ENCODE assay signal across 30 cellular contexts in genomic region chr19:15911599-15912237, GRCh38. TPM values are rescaled to one million over a fixed set of nuclear protein-coding genes. Genes with fewer than 3 reads are reported as not detected.
DNase-seq lines count a peak whose midpoint lies in the region; ATAC-seq and TF ChIP-seq lines count a peak whose summit lies in the region.
"Had no signal": no experiment of that assay in that cellular context is flagged by ENCODE, and none has a peak within 500 bp of the region (broad histone marks: within the 10 kb centered on the region; RNA-seq: fewer than 3 reads in every experiment).

No MANE protein-coding gene starts in this region.

- H3K9ac ChIP-seq in ES-I3 (ENCODE audit: low read depth, low read length) (peak overlapping the region; percentile 65), neuronal stem cell (ENCODE audit: low read depth, low read length, poor library complexity) (no peak overlapping the region)
- H3K9ac ChIP-seq: neural progenitor cell had no signal

- H3K4me1 Mint-ChIP-seq in nephron progenitor cell: no peaks in the 10 kb centered on the region
- H3K4me1 Mint-ChIP-seq: neural progenitor cell had no signal

- no peaks in the 10 kb centered on the region for H3K36me3 Mint-ChIP-seq in nephron progenitor cell (ENCODE audit: low read depth)
- H3K36me3 Mint-ChIP-seq: neural progenitor cell; stimulated activated effector memory CD8-positive, alpha-beta T cell treated with anti-CD3 and anti-CD28 coated beads, Interleukin-12 subunit alpha, Interleukin-12 subunit beta, amount 100 ng/mL, for 72 hours had no signal

- no peak overlapping the region for H3K4ac ChIP-seq in neuronal stem cell (ENCODE audit: low read length)

- TF ChIP-seq CTCF in esophagus muscularis mucosa (IDR thresholded peaks at IDR 0.05): no peak
- no peak for TF ChIP-seq CTCF in nephron progenitor cell (IDR thresholded peaks at IDR 0.05)

- TF ChIP-seq POLR2A in esophagus muscularis mucosa (IDR thresholded peaks at IDR 0.05; ENCODE audit: low read depth): no peak

- no peak overlapping the region for H2BK120ac ChIP-seq in neuronal stem cell (ENCODE audit: low read depth, low read length)

- H3K27me3 Mint-ChIP-seq in nephron progenitor cell (ENCODE audit: low read depth, poor library complexity): no peaks in the 10 kb centered on the region

- H3K4me3 ChIP-seq in esophagus muscularis mucosa (no peak overlapping the region), neuronal stem cell (ENCODE audit: low read length in 2 of 2) (no peak overlapping the region)
- H3K4me3 ChIP-seq: gastroesophageal sphincter, K562, neural progenitor cell, thyroid gland had no signal

- H3K79me1 ChIP-seq in neuronal stem cell (ENCODE audit: low read depth, low read length): no peaks in the 10 kb centered on the region

- H3K27me3 ChIP-seq in esophagus muscularis mucosa (peaks cover 0 to 60% (median 26%) of the 10 kb centered on the region in 4 donors), neuronal stem cell (ENCODE audit: control insufficient read depth in 3 of 3, insufficient read depth in 3 of 3, low read depth in 1 of 3, low read length in 3 of 3) (peaks cover 0 to 8% (median 0%) of the 10 kb centered on the region in 3 experiments)
- H3K27me3 ChIP-seq: neural progenitor cell had no signal

- H3K4me3 Mint-ChIP-seq in nephron progenitor cell: no peak overlapping the region
- H3K4me3 Mint-ChIP-seq: neural progenitor cell; stimulated activated effector memory CD8-positive, alpha-beta T cell treated with anti-CD3 and anti-CD28 coated beads, Interleukin-12 subunit alpha, Interleukin-12 subunit beta, amount 100 ng/mL, for 72 hours had no signal

- under 1% methylated on average over 39 of the region's 44 CpGs for WGBS in esophagus muscularis mucosa
- no CpG with 5 or more reads among the region's 44 CpGs for WGBS in neuronal stem cell (ENCODE audit: extremely low coverage in 2 of 2, insufficient read length in 2 of 2, insufficient replicate concordance in 1 of 2), 2 donors

- H3K14ac ChIP-seq in neuronal stem cell (ENCODE audit: low read length): no peak overlapping the region

- H3K4me1 ChIP-seq in ES-I3 (ENCODE audit: insufficient read depth, low read length) (no peaks in the 10 kb centered on the region), esophagus muscularis mucosa (peaks cover 0 to 5% (median 4%) of the 10 kb centered on the region in 4 donors), neuronal stem cell (ENCODE audit: control insufficient read depth in 2 of 2, insufficient read depth in 1 of 2, low read depth in 1 of 2, low read length in 2 of 2) (no peaks in the 10 kb centered on the region)
- H3K4me1 ChIP-seq: esophagus squamous epithelium, neural progenitor cell, thyroid gland had no signal

- no peak overlapping the region for H3K18ac ChIP-seq in neuronal stem cell (ENCODE audit: low read length)

- H2AK5ac ChIP-seq in neuronal stem cell (ENCODE audit: low read depth, low read length): no peak overlapping the region

- H3K23ac ChIP-seq in neuronal stem cell (ENCODE audit: low read depth, low read length, poor library complexity): no peak overlapping the region

- TF ChIP-seq EP300 in esophagus muscularis mucosa (IDR thresholded peaks at IDR 0.05): no peak

- H3K27ac Mint-ChIP-seq in nephron progenitor cell: no peak overlapping the region
- H3K27ac Mint-ChIP-seq: neural progenitor cell; stimulated activated effector memory CD8-positive, alpha-beta T cell treated with anti-CD3 and anti-CD28 coated beads, Interleukin-12 subunit alpha, Interleukin-12 subunit beta, amount 100 ng/mL, for 72 hours had no signal

- H3K36me3 ChIP-seq in ES-I3 (ENCODE audit: insufficient read depth, low read length) (no peaks in the 10 kb centered on the region), esophagus muscularis mucosa (no peaks in the 10 kb centered on the region), neuronal stem cell (replicated peaks in 1 of 2; ENCODE audit: control insufficient read depth in 2 of 2, insufficient read depth in 2 of 2, low read length in 2 of 2) (no peaks in the 10 kb centered on the region)
- H3K36me3 ChIP-seq: gastroesophageal sphincter, thyroid gland had no signal

- intact Hi-C loops in esophagus muscularis mucosa (cut with DNase I): no loop called here

- H3K4me2 ChIP-seq in neuronal stem cell (ENCODE audit: insufficient read depth, low read length, poor library complexity, severe bottlenecking): peak overlapping the region; percentile 40
- H3K4me2 ChIP-seq: neural progenitor cell had no signal

- H3K9me3 Mint-ChIP-seq in nephron progenitor cell: peaks cover 70% of the 10 kb centered on the region

- H2AFZ ChIP-seq in neuronal stem cell (ENCODE audit: low read length): no peak overlapping the region
- H2AFZ ChIP-seq: neural progenitor cell had no signal

- H3K27ac ChIP-seq in esophagus muscularis mucosa (replicated peaks in 1 of 4): no peak overlapping the region
- H3K27ac ChIP-seq in neuronal stem cell (replicated peaks; ENCODE audit: low read length): no peak overlapping the region
- H3K27ac ChIP-seq: esophagus squamous epithelium, gastroesophageal sphincter, neural progenitor cell, skin epidermis, thyroid gland had no signal

- DNase-seq in NCI-H748 (lab: John Stamatoyannopoulos, UW; ENCODE audit: unreplicated experiment) (peak; percentile 20), NCI-H748 treated with DMSO at 0.1 percent for 48 hours (lab: John Stamatoyannopoulos, UW) (no peak), esophagus muscularis mucosa (ENCODE audit: extremely low spot score) (peak; percentile 75), neuronal stem cell (ENCODE audit: low spot score) (no peak), NCI-H2081 (lab: John Stamatoyannopoulos, UW) (no peak), nephron progenitor cell (no peak)
- DNase-seq: 8988T; activated CD4-positive, alpha-beta T cell treated with anti-CD3 and anti-CD28 coated beads, Interleukin-2, amount 50 U/mL, for 48 hours; activated naive CD4-positive, alpha-beta T cell treated with anti-CD3 and anti-CD28 coated beads, Interleukin-2, amount 50 U/mL, for 16 hours; effector CD8-positive, alpha-beta T cell; esophagus squamous epithelium; HCEC 1CT; MM.1S; NCI-H1417 treated with DMSO at 0.1 percent for 48 hours; NCI-H524; stimulated activated CD4-positive, alpha-beta T cell treated with anti-CD3 and anti-CD28 coated beads, Interleukin-2, amount 100 ng/mL, for 24 hours; thyroid gland had no signal

- no peak overlapping the region for H2BK12ac ChIP-seq in neuronal stem cell (ENCODE audit: low read length)

- no peak overlapping the region for H4K8ac ChIP-seq in neuronal stem cell (ENCODE audit: low read depth, low read length)

- H3K9me3 ChIP-seq in ES-I3 (ENCODE audit: control insufficient read depth, insufficient read depth, low read length) (no peaks in the 10 kb centered on the region), esophagus muscularis mucosa (peaks cover 0 to 14% (median 13%) of the 10 kb centered on the region in 4 donors), neuronal stem cell (replicated peaks in 1 of 2; ENCODE audit: control insufficient read depth in 2 of 2, insufficient read depth in 1 of 2, low read depth in 1 of 2, low read length in 2 of 2) (peaks cover 0 to 6% of the 10 kb centered on the region in 2 donors)
- H3K9me3 ChIP-seq: thyroid gland had no signal

- no peak overlapping the region for H2BK15ac ChIP-seq in neuronal stem cell (ENCODE audit: low read length)

- no peak overlapping the region for H4K91ac ChIP-seq in neuronal stem cell (ENCODE audit: low read depth, low read length, poor library complexity)

- no peak for ATAC-seq in HG03342 (IDR thresholded peaks at IDR 0.05; ENCODE audit: unreplicated experiment)
- ATAC-seq: gastroesophageal sphincter; K562; stimulated activated effector memory CD8-positive, alpha-beta T cell treated with anti-CD3 and anti-CD28 coated beads, Interleukin-12 subunit alpha, Interleukin-12 subunit beta, amount 100 ng/mL, for 72 hours had no signal

- no peak overlapping the region for H2BK5ac ChIP-seq in neuronal stem cell (ENCODE audit: low read length)

RNA-seq across cellular contexts. Expression of gene CYP4F2, which starts 13.8 kb away (rescaled TPM):
- total RNA-seq in esophagus muscularis mucosa: not detected
- polyA plus RNA-seq in neuronal stem cell (2013, experiment 1 of 2): not detected
- not detected for polyA plus RNA-seq in neuronal stem cell (2013, experiment 2 of 2)
- total RNA-seq: chondrocyte; gastroesophageal sphincter; pulmonary artery endothelial cell; RPMI7951; T-helper 2 cell treated with Interferon-gamma antibody and Interleukin-4, amounts not matched to agents 100 ng/mL and 5 ng/mL, for 36 hours; thyroid gland had no signal

RNA-seq across cellular contexts. Expression of gene CYP4F11, which starts 22.6 kb away (rescaled TPM):
- total RNA-seq in esophagus muscularis mucosa: under 1 TPM in 2 of 4 donors, not detected in 2; 0.32 to 0.66 TPM
- polyA plus RNA-seq in neuronal stem cell (2013, experiment 1 of 2): not detected
- not detected for polyA plus RNA-seq in neuronal stem cell (2013, experiment 2 of 2)
- total RNA-seq: chondrocyte; K562; pulmonary artery endothelial cell; RPMI7951; T-helper 2 cell treated with Interferon-gamma antibody and Interleukin-4, amounts not matched to agents 100 ng/mL and 5 ng/mL, for 36 hours had no signal

RNA-seq across cellular contexts. Expression of gene OR10H4, which starts 37.1 kb away (rescaled TPM):
- total RNA-seq in esophagus muscularis mucosa: not detected
- not detected for polyA plus RNA-seq in neuronal stem cell (2013, experiment 1 of 2)
- not detected for polyA plus RNA-seq in neuronal stem cell (2013, experiment 2 of 2)
- total RNA-seq: chondrocyte; esophagus squamous epithelium; gastroesophageal sphincter; K562; lower leg skin; mucosa of gallbladder; pulmonary artery endothelial cell; RPMI7951; T-helper 2 cell treated with Interferon-gamma antibody and Interleukin-4, amounts not matched to agents 100 ng/mL and 5 ng/mL, for 36 hours; thyroid gland had no signal
- polyA plus RNA-seq: K562 had no signal

Comparison
In these comparisons a context has a peak if more than half of its experiments do, and no peak if none do; other contexts are left out.
1. DNase-seq: peak in NCI-H748 (single experiment) and esophagus muscularis mucosa (single experiment); none in NCI-H748 treated with DMSO at 0.1 percent for 48 hours (single experiment), neuronal stem cell (single experiment), NCI-H2081 (0 of 2) and nephron progenitor cell (single experiment).